Comparison of ENCODE assay signal across 9 cellular contexts in the genomic region with DNA sequence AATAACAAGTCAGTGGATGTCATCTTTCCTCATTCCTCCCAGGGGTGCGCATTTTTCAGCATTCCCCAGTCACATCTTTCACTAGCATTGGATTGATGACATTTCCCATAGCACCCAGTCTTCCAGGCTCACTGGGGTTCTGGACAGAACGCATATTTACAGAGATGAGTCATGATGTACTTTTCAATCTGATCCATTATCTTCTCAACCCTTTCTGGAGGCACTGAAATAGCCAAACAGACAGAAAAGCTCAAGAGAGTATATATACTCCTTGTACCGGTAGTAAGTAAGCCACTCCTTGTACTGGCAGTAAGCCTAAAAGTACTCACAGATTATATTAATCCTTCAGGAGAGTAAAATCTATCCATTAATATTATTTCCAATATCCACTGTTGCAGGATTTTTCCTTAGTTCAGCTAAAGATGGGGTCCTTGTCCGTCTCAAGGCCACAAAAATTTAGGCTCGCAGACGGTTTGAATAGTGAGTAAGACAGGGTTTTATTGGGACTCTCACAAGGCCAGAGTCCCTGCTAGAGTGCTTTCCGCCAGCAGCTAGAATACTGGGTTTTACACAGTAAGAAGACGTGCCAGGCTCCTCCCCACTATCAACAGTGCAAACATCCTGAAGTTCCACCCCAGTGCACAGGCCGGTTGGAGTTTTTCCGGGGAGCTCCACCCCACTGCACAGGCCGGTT.
DNase-seq lines count a peak whose midpoint lies in the region; ATAC-seq and TF ChIP-seq lines count a peak whose summit lies in the region.
"Had no signal": no experiment of that assay in that cellular context is flagged by ENCODE, and none has a peak within 500 bp of the region (broad histone marks: within the 10 kb centered on the region; RNA-seq: fewer than 3 reads in every experiment).

No MANE protein-coding gene starts in this region.

- no peaks in the 10 kb centered on the region for H3K4me1 ChIP-seq in smooth muscle cell (ENCODE audit: low read depth)

- no peak overlapping the region for H3K4me3 ChIP-seq in smooth muscle cell
- H3K4me3 ChIP-seq in MG63 = no peak overlapping the region

- H3K27ac Mint-ChIP-seq in chondrocyte (ENCODE audit: unreplicated experiment) = no peak overlapping the region

- H3K4me1 Mint-ChIP-seq in chondrocyte (ENCODE audit: low read depth) = peaks cover 9% of the 10 kb centered on the region
- no peaks in the 10 kb centered on the region for H3K4me1 Mint-ChIP-seq in activated T-cell treated with anti-CD3 and anti-CD28 coated beads, Interleukin-2, amount 50 U/mL, for 4 hours (ENCODE audit: low read depth)

- peak overlapping the region; percentile 57 for H2AFZ ChIP-seq in smooth muscle cell (ENCODE audit: low read depth)

- H3K36me3 ChIP-seq in smooth muscle cell (ENCODE audit: low read depth) = no peaks in the 10 kb centered on the region
- H3K36me3 ChIP-seq in MG63 = no peaks in the 10 kb centered on the region

- H3K36me3 Mint-ChIP-seq in chondrocyte (ENCODE audit: low read depth) = no peaks in the 10 kb centered on the region
- H3K36me3 Mint-ChIP-seq in activated T-cell treated with anti-CD3 and anti-CD28 coated beads, Interleukin-2, amount 50 U/mL, for 4 hours (ENCODE audit: insufficient read depth) = no peaks in the 10 kb centered on the region

- H3K27me3 Mint-ChIP-seq in chondrocyte (ENCODE audit: low read depth) = no peaks in the 10 kb centered on the region
- no peaks in the 10 kb centered on the region for H3K27me3 Mint-ChIP-seq in activated T-cell treated with anti-CD3 and anti-CD28 coated beads, Interleukin-2, amount 50 U/mL, for 4 hours (ENCODE audit: low read depth)

- TF ChIP-seq CTCF in RWPE1 (conservative IDR thresholded peaks at IDR 0.05; ENCODE audit: low read depth) (no peak), smooth muscle cell (IDR thresholded peaks at IDR 0.05; ENCODE audit: borderline replicate concordance, insufficient read depth, poor library complexity, severe bottlenecking) (no peak), chondrocyte (IDR thresholded peaks at IDR 0.05) (no peak)

- intact Hi-C loops in left cardiac atrium (cut with DNase I) = no loop called here

- POLR2A ChIA-PET in RWPE1 (lab: Yijun Ruan, JAX; ENCODE audit: low non-redundant PET) = no interaction called here

- H3K9ac ChIP-seq in smooth muscle cell (ENCODE audit: low read depth) = no peak overlapping the region

- H3K27ac ChIP-seq in RWPE1 (peak overlapping the region; percentile 79), smooth muscle cell (ENCODE audit: low read depth) (peak overlapping the region; percentile 72)

- H3K9me3 ChIP-seq in smooth muscle cell (replicated peaks; ENCODE audit: low read depth) = no peaks in the 10 kb centered on the region
- no peaks in the 10 kb centered on the region for H3K9me3 ChIP-seq in MG63

- H3F3A ChIP-seq in smooth muscle cell (ENCODE audit: low read depth) = peaks cover 15% of the 10 kb centered on the region

- H3K4me2 ChIP-seq in smooth muscle cell = peak overlapping the region; percentile 62

- CTCF ChIA-PET in RWPE1 (lab: Yijun Ruan, JAX) = no interaction called here

- no peaks in the 10 kb centered on the region for H3K9me3 Mint-ChIP-seq in chondrocyte (ENCODE audit: low read depth)
- H3K9me3 Mint-ChIP-seq in activated T-cell treated with anti-CD3 and anti-CD28 coated beads, Interleukin-2, amount 50 U/mL, for 4 hours = no peaks in the 10 kb centered on the region

- ATAC-seq in left cardiac atrium = peak; percentile 73 to 85
- ATAC-seq in activated T-cell treated with anti-CD3 and anti-CD28 coated beads, Interleukin-2, amount 50 U/mL, for 4 hours = no peak

- H3K79me2 ChIP-seq in smooth muscle cell (ENCODE audit: low read depth) = no peaks in the 10 kb centered on the region

- H3K27me3 ChIP-seq in smooth muscle cell (ENCODE audit: low read depth) (no peaks in the 10 kb centered on the region), MG63 (no peaks in the 10 kb centered on the region)

- 21% methylated on average over 11 of the region's 11 CpGs for WGBS in smooth muscle cell (ENCODE audit: low lambda C conversion rate)

- H4K20me1 ChIP-seq in smooth muscle cell (ENCODE audit: low read depth) = no peaks in the 10 kb centered on the region

- peak; percentile 92 for DNase-seq in HT-29 (ENCODE audit: low spot score)
- peak; percentile 26 for DNase-seq in RWPE1 (ENCODE audit: low spot score)
- DNase-seq in left cardiac atrium = peak; percentile 56
- no peak for DNase-seq in smooth muscle cell (lab: John Stamatoyannopoulos, UW; ENCODE audit: unreplicated experiment)
- DNase-seq in CD1c-positive myeloid dendritic cell (ENCODE audit: extremely low spot score) = no peak
- no peak for DNase-seq in chondrocyte (ENCODE audit: low spot score)
- DNase-seq in activated T-cell treated with anti-CD3 and anti-CD28 coated beads, Interleukin-2, amount 50 U/mL, for 4 hours = no peak
- no peak for DNase-seq in MG63
- DNase-seq: central memory CD4-positive, alpha-beta T cell had no signal

- no peak overlapping the region for H3K4me3 Mint-ChIP-seq in chondrocyte (ENCODE audit: unreplicated experiment)
- no peak overlapping the region for H3K4me3 Mint-ChIP-seq in activated T-cell treated with anti-CD3 and anti-CD28 coated beads, Interleukin-2, amount 50 U/mL, for 4 hours

Comparison
In these comparisons a context has a peak if more than half of its experiments do, and no peak if none do; other contexts are left out.
1. DNase-seq: peak in HT-29 (single experiment), RWPE1 (single experiment) and left cardiac atrium (single experiment); none in smooth muscle cell (single experiment), CD1c-positive myeloid dendritic cell (single experiment), chondrocyte (single experiment), activated T-cell treated with anti-CD3 and anti-CD28 coated beads, Interleukin-2, amount 50 U/mL, for 4 hours (single experiment) and MG63 (single experiment).
2. ATAC-seq: peak in left cardiac atrium (2 of 2); none in activated T-cell treated with anti-CD3 and anti-CD28 coated beads, Interleukin-2, amount 50 U/mL, for 4 hours (0 of 2).